In genomic region chr22:27718186-27719032, GRCh38 we compare ENCODE assay signal across 8 cellular contexts.
DNase-seq lines count a peak whose midpoint lies in the region; ATAC-seq, FAIRE-seq and TF ChIP-seq lines count a peak whose summit lies in the region.

No MANE protein-coding gene starts in this region.

- H3K9me3 ChIP-seq in CD8-positive, alpha-beta memory T cell (ENCODE audit: low read length), result no peaks in the 10 kb centered on the region

- no peaks in the 10 kb centered on the region for H3K36me3 Mint-ChIP-seq in CD8-positive, alpha-beta memory T cell
- H3K36me3 Mint-ChIP-seq in osteocyte (ENCODE audit: unreplicated experiment), result no peaks in the 10 kb centered on the region
- H3K36me3 Mint-ChIP-seq in activated CD8-positive, alpha-beta T cell treated with anti-CD3 and anti-CD28 coated beads, Interleukin-2, amount 10 ng/mL, durations not matched to agents 7 days and 5 days (ENCODE audit: low read depth), result no peaks in the 10 kb centered on the region

- peaks cover 0 to 3% (median 2%) of the 10 kb centered on the region in 5 donors for H3K9me3 Mint-ChIP-seq in CD8-positive, alpha-beta memory T cell
- H3K9me3 Mint-ChIP-seq in osteocyte (ENCODE audit: unreplicated experiment), result no peaks in the 10 kb centered on the region
- H3K9me3 Mint-ChIP-seq in activated CD8-positive, alpha-beta T cell treated with anti-CD3 and anti-CD28 coated beads, Interleukin-2, amount 10 ng/mL, durations not matched to agents 7 days and 5 days (ENCODE audit: insufficient read depth), result no peaks in the 10 kb centered on the region

- no peak for DNase-seq in CD8-positive, alpha-beta memory T cell
- DNase-seq in RCC 7860 (ENCODE audit: low spot score), result peak; percentile 87
- DNase-seq in fibroblast of peridontal ligament (ENCODE audit: extremely low read depth), result peak; percentile 92
- peak; percentile 91 for DNase-seq in osteocyte (ENCODE audit: extremely low spot score, unreplicated experiment)
- DNase-seq in GOT3 (lab: John Stamatoyannopoulos, UW), result no peak
- no peak for DNase-seq in activated CD8-positive, alpha-beta T cell treated with anti-CD3 and anti-CD28 coated beads, Interleukin-2, amount 10 ng/mL, durations not matched to agents 7 days and 5 days

- no peak for TF ChIP-seq CTCF in osteocyte (IDR thresholded peaks at IDR 0.05)

- ATAC-seq in GM19395 (IDR thresholded peaks at IDR 0.05; ENCODE audit: unreplicated experiment) (no peak), GM18909 (IDR thresholded peaks at IDR 0.05; ENCODE audit: poor library complexity, unreplicated experiment) (no peak)
- ATAC-seq in activated CD8-positive, alpha-beta T cell treated with anti-CD3 and anti-CD28 coated beads, Interleukin-2, amount 10 ng/mL, durations not matched to agents 7 days and 5 days, result no peak

- H3K4me3 Mint-ChIP-seq in CD8-positive, alpha-beta memory T cell, result no peak overlapping the region
- no peak overlapping the region for H3K4me3 Mint-ChIP-seq in osteocyte (ENCODE audit: unreplicated experiment)
- H3K4me3 Mint-ChIP-seq in activated CD8-positive, alpha-beta T cell treated with anti-CD3 and anti-CD28 coated beads, Interleukin-2, amount 10 ng/mL, durations not matched to agents 7 days and 5 days, result no peak overlapping the region

- no peaks in the 10 kb centered on the region for H3K27me3 ChIP-seq in CD8-positive, alpha-beta memory T cell (ENCODE audit: insufficient read depth, low read length, poor library complexity, severe bottlenecking)

- H3K27ac ChIP-seq in CD8-positive, alpha-beta memory T cell (ENCODE audit: low read depth, low read length), result peak overlapping the region; percentile 44

- H3K4me1 ChIP-seq in CD8-positive, alpha-beta memory T cell (ENCODE audit: insufficient read depth, low read length), result no peaks in the 10 kb centered on the region

- no peaks in the 10 kb centered on the region for H3K4me1 Mint-ChIP-seq in CD8-positive, alpha-beta memory T cell
- H3K4me1 Mint-ChIP-seq in osteocyte (ENCODE audit: unreplicated experiment), result peaks cover 45% of the 10 kb centered on the region
- H3K4me1 Mint-ChIP-seq in activated CD8-positive, alpha-beta T cell treated with anti-CD3 and anti-CD28 coated beads, Interleukin-2, amount 10 ng/mL, durations not matched to agents 7 days and 5 days (ENCODE audit: low read depth), result no peaks in the 10 kb centered on the region

- peak; percentile 86 for FAIRE-seq in RCC 7860 (lab: Jason Lieb, UNC)

- peaks cover 17 to 23% of the 10 kb centered on the region in 2 donors for H3K27me3 Mint-ChIP-seq in CD8-positive, alpha-beta memory T cell
- H3K27me3 Mint-ChIP-seq in osteocyte (ENCODE audit: unreplicated experiment), result no peaks in the 10 kb centered on the region
- no peaks in the 10 kb centered on the region for H3K27me3 Mint-ChIP-seq in activated CD8-positive, alpha-beta T cell treated with anti-CD3 and anti-CD28 coated beads, Interleukin-2, amount 10 ng/mL, durations not matched to agents 7 days and 5 days (ENCODE audit: low read depth)

- H3K4me3 ChIP-seq in CD8-positive, alpha-beta memory T cell (ENCODE audit: low read length), result no peak overlapping the region

- no peaks in the 10 kb centered on the region for H3K36me3 ChIP-seq in CD8-positive, alpha-beta memory T cell (ENCODE audit: insufficient read depth, low read length)

- CTCF ChIA-PET in CD8-positive, alpha-beta memory T cell (lab: Charles Lee), result no interaction called here
- CTCF ChIA-PET in activated CD8-positive, alpha-beta T cell treated with anti-CD3 and anti-CD28 coated beads, Interleukin-2, amount 10 ng/mL, durations not matched to agents 7 days and 5 days (lab: Charles Lee), result no interaction called here

- no peak overlapping the region for H3K27ac Mint-ChIP-seq in CD8-positive, alpha-beta memory T cell
- peak overlapping the region; percentile 97 for H3K27ac Mint-ChIP-seq in osteocyte (ENCODE audit: unreplicated experiment)
- H3K27ac Mint-ChIP-seq in activated CD8-positive, alpha-beta T cell treated with anti-CD3 and anti-CD28 coated beads, Interleukin-2, amount 10 ng/mL, durations not matched to agents 7 days and 5 days, result no peak overlapping the region

- POLR2A ChIA-PET in CD8-positive, alpha-beta memory T cell (lab: Charles Lee), result no interaction called here
- POLR2A ChIA-PET in activated CD8-positive, alpha-beta T cell treated with anti-CD3 and anti-CD28 coated beads, Interleukin-2, amount 10 ng/mL, durations not matched to agents 7 days and 5 days (lab: Charles Lee), result no interaction called here

Comparison
In these comparisons a context has a peak if more than half of its experiments do, and no peak if none do; other contexts are left out.
1. DNase-seq: peak in RCC 7860 (single experiment), fibroblast of peridontal ligament (single experiment) and osteocyte (single experiment); none in CD8-positive, alpha-beta memory T cell (0 of 5), GOT3 (single experiment) and activated CD8-positive, alpha-beta T cell treated with anti-CD3 and anti-CD28 coated beads, Interleukin-2, amount 10 ng/mL, durations not matched to agents 7 days and 5 days (single experiment).